In genomic region chr11:75155570-75156422, GRCh38 we compare ENCODE assay signal across 20 cellular contexts. TPM values are rescaled to one million over a fixed set of nuclear protein-coding genes. Genes with fewer than 3 reads are reported as not detected.
DNase-seq lines count a peak whose midpoint lies in the region; ATAC-seq and TF ChIP-seq lines count a peak whose summit lies in the region.
"Had no signal": no experiment of that assay in that cellular context is flagged by ENCODE, and none has a peak within 500 bp of the region (broad histone marks: within the 10 kb centered on the region; RNA-seq: fewer than 3 reads in every experiment).

No MANE protein-coding gene starts in this region.

- no peak overlapping the region for H3K9ac ChIP-seq in H9 (ENCODE audit: extremely low read depth, insufficient read length, low read length)

- no peak overlapping the region for H2BK120ac ChIP-seq in H9 (ENCODE audit: low read depth, low read length, poor library complexity, severe bottlenecking)

- intact Hi-C loops in left colon (cut with DNase I, micrococcal nuclease) (no loop called here), stomach (cut with DNase I; ENCODE audit: low total_unique reads) (no loop called here)

- no peak overlapping the region for H4K5ac ChIP-seq in H9 (ENCODE audit: insufficient read length, low read depth, low read length)

- no peak overlapping the region for H3T11ph ChIP-seq in H9 (ENCODE audit: low read length)

- H2BK5ac ChIP-seq in H9 (ENCODE audit: insufficient read length, low read length) = no peak overlapping the region

- no peak overlapping the region for H3K14ac ChIP-seq in H9 (ENCODE audit: insufficient read depth, low read length)

- 66 to 73% (median 71%) methylated on average over 13 of the region's 13 CpGs for WGBS in stomach, 5 donors
- WGBS in H9 (ENCODE audit: extremely low coverage, insufficient read length, low lambda C conversion rate) = no CpG with 5 or more reads among the region's 13 CpGs

- H3K27ac Mint-ChIP-seq in H9 = no peak overlapping the region; a peak in 1 of 7 replicates
- H3K27ac Mint-ChIP-seq: activated CD4-positive, alpha-beta T cell treated with anti-CD3 and anti-CD28 coated beads for 36 hours; activated naive CD8-positive, alpha-beta T cell treated with anti-CD3 and anti-CD28 coated beads for 36 hours; stimulated activated memory B cell treated with anti-CD40 and anti-IgM and Interleukin-4, amounts not matched to agents 10 μg/mL and 1 μg/mL and 100 μg/mL, for 72 hours; T-helper 1 cell treated with Interleukin-12 subunit alpha and Interleukin-12 subunit beta and Interleukin-4 antibody, amounts not matched to agents 30 μg/mL and 1 μg/mL, for 36 hours had no signal

- no peak overlapping the region for H2AK5ac ChIP-seq in H9 (ENCODE audit: insufficient read length, low read length)

- H3K9me3 Mint-ChIP-seq in H9 = peaks cover 0 to 4% of the 10 kb centered on the region in 2 experiments; a peak in 2 of 5 replicates
- H3K9me3 Mint-ChIP-seq: natural killer cell treated with Interleukin-12 subunit alpha and Interleukin-12 subunit beta and Interleukin-15 and Interleukin-18, amount 100 ng/mL, for 72 hours; T-helper 1 cell treated with Interleukin-12 subunit alpha and Interleukin-12 subunit beta and Interleukin-4 antibody, amounts not matched to agents 30 μg/mL and 1 μg/mL, for 36 hours had no signal

- no peaks in the 10 kb centered on the region; a peak in 1 of 7 replicates for H3K36me3 Mint-ChIP-seq in H9 (ENCODE audit: insufficient read depth in 1 of 3, low read depth in 3 of 3)
- H3K36me3 Mint-ChIP-seq: activated naive CD8-positive, alpha-beta T cell treated with anti-CD3 and anti-CD28 coated beads for 36 hours; natural killer cell treated with Interleukin-12 subunit alpha and Interleukin-12 subunit beta and Interleukin-15 and Interleukin-18, amount 100 ng/mL, for 72 hours; stimulated activated memory B cell treated with anti-CD40 and anti-IgM and Interleukin-4, amounts not matched to agents 10 μg/mL and 1 μg/mL and 100 μg/mL, for 72 hours had no signal

- H3K23ac ChIP-seq in H9 (ENCODE audit: insufficient read length, low read depth, low read length) = no peak overlapping the region

- no peaks in the 10 kb centered on the region for H3K23me2 ChIP-seq in H9 (ENCODE audit: insufficient read length, low read depth, low read length, poor library complexity, severe bottlenecking)

- no peak overlapping the region for H4K8ac ChIP-seq in H9 (replicated peaks; ENCODE audit: insufficient read length, low read depth, low read length)

- peak overlapping the region in 1 of 4 donors; percentile 33 for H3K4me3 ChIP-seq in stomach

- TF ChIP-seq EP300 in stomach (IDR thresholded peaks at IDR 0.05) = no peak

- no peaks in the 10 kb centered on the region for H3K79me2 ChIP-seq in H9 (ENCODE audit: insufficient read depth, low read length)

- no peak overlapping the region; a peak in 1 of 5 replicates for H3K4me3 Mint-ChIP-seq in H9
- H3K4me3 Mint-ChIP-seq: activated CD4-positive, alpha-beta T cell treated with anti-CD3 and anti-CD28 coated beads for 36 hours; activated naive CD8-positive, alpha-beta T cell treated with anti-CD3 and anti-CD28 coated beads for 36 hours; natural killer cell treated with Interleukin-12 subunit alpha and Interleukin-12 subunit beta and Interleukin-15 and Interleukin-18, amount 100 ng/mL, for 72 hours; stimulated activated memory B cell treated with anti-CD40 and anti-IgM and Interleukin-4, amounts not matched to agents 10 μg/mL and 1 μg/mL and 100 μg/mL, for 72 hours; T-helper 1 cell treated with Interleukin-12 subunit alpha and Interleukin-12 subunit beta and Interleukin-4 antibody, amounts not matched to agents 30 μg/mL and 1 μg/mL, for 36 hours had no signal

- peaks cover 13% of the 10 kb centered on the region for H3K27me3 Mint-ChIP-seq in H9 (ENCODE audit: low read depth)
- H3K27me3 Mint-ChIP-seq: activated naive CD8-positive, alpha-beta T cell treated with anti-CD3 and anti-CD28 coated beads for 36 hours had no signal

- H3K56ac ChIP-seq in H9 (ENCODE audit: insufficient read length, low read depth, low read length) = no peak overlapping the region

- no peak overlapping the region for H3K4ac ChIP-seq in H9 (ENCODE audit: low read depth, low read length)

- H2BK12ac ChIP-seq in H9 (ENCODE audit: insufficient read length, low read depth, low read length) = no peak overlapping the region

- no peaks in the 10 kb centered on the region for H4K20me1 ChIP-seq in H9 (ENCODE audit: control insufficient read depth, insufficient read depth, insufficient read length)

- H3K9me3 ChIP-seq in stomach (no peaks in the 10 kb centered on the region), H9 (ENCODE audit: control insufficient read depth, low read depth, low read length) (peaks cover 3% of the 10 kb centered on the region)
- H3K9me3 ChIP-seq: esophagus muscularis mucosa had no signal

- H2BK15ac ChIP-seq in H9 (ENCODE audit: low read depth, low read length) = no peak overlapping the region

- H3K4me2 ChIP-seq in H9 (ENCODE audit: insufficient read depth, insufficient read length, low read length) = no peak overlapping the region

- H3K4me1 Mint-ChIP-seq in H9 = peaks cover 0 to 4% of the 10 kb centered on the region in 2 experiments; a peak in 1 of 4 replicates
- H3K4me1 Mint-ChIP-seq: activated naive CD8-positive, alpha-beta T cell treated with anti-CD3 and anti-CD28 coated beads for 36 hours; stimulated activated memory B cell treated with anti-CD40 and anti-IgM and Interleukin-4, amounts not matched to agents 10 μg/mL and 1 μg/mL and 100 μg/mL, for 72 hours had no signal

- ATAC-seq in left colon (peak; percentile 43), HG03045 (IDR thresholded peaks at IDR 0.05; ENCODE audit: unreplicated experiment) (no peak), GM18858 (IDR thresholded peaks at IDR 0.05; ENCODE audit: unreplicated experiment) (no peak)
- ATAC-seq: activated CD4-positive, alpha-beta T cell treated with anti-CD3 and anti-CD28 coated beads for 36 hours; natural killer cell treated with Interleukin-12 subunit alpha and Interleukin-12 subunit beta and Interleukin-15 and Interleukin-18, amount 100 ng/mL, for 72 hours; stimulated activated memory B cell treated with anti-CD40 and anti-IgM and Interleukin-4, amounts not matched to agents 10 μg/mL and 1 μg/mL and 100 μg/mL, for 72 hours had no signal

- no peaks in the 10 kb centered on the region for H3K79me1 ChIP-seq in H9 (ENCODE audit: insufficient read depth, low read depth, low read length, poor library complexity, severe bottlenecking)

- H3K36me3 ChIP-seq in stomach = no peaks in the 10 kb centered on the region
- H3K36me3 ChIP-seq: esophagus muscularis mucosa had no signal

- no peak for TF ChIP-seq POLR2A in stomach (IDR thresholded peaks at IDR 0.05)

- no peak overlapping the region for H4K91ac ChIP-seq in H9 (ENCODE audit: insufficient read length, low read depth, low read length)

- no peak overlapping the region for H2AFZ ChIP-seq in H9 (ENCODE audit: low read length)

- H3K27ac ChIP-seq in caudate nucleus (ENCODE audit: low read depth, low read length) (peak overlapping the region; percentile 44), stomach (peak overlapping the region in 3 of 5 donors; percentile 12 to 42 (median 35)), H9 (ENCODE audit: insufficient read length, low read depth, low read length) (no peak overlapping the region)

- H3K18ac ChIP-seq in H9 (ENCODE audit: insufficient read length, low read depth, low read length) = no peak overlapping the region

- H3K4me1 ChIP-seq in stomach (peaks cover 31 to 66% (median 41%) of the 10 kb centered on the region in 4 donors), H9 (ENCODE audit: insufficient read depth, low read length) (no peaks in the 10 kb centered on the region)

- DNase-seq in HT-29 (ENCODE audit: low spot score) (peak; percentile 45), caudate nucleus (lab: John Stamatoyannopoulos, UW) (no peak), left colon (peak in 1 of 2 donors; percentile 31), stomach (no peak), H9 (no peak), NK-92 (lab: John Stamatoyannopoulos, UW; ENCODE audit: unreplicated experiment) (no peak)
- DNase-seq: activated CD4-positive, alpha-beta T cell treated with anti-CD3 and anti-CD28 coated beads for 36 hours; activated naive CD8-positive, alpha-beta T cell treated with anti-CD3 and anti-CD28 coated beads for 36 hours; cerebellar nuclear complex; HCEC 1CT; left cardiac atrium; NCI-H2107; NCI-H748 treated with DMSO at 0.1 percent for 48 hours; RPMI8226 had no signal

- TF ChIP-seq CTCF in stomach (IDR thresholded peaks at IDR 0.05) (no peak), H9 (conservative IDR thresholded peaks at IDR 0.05) (no peak)

- no peak overlapping the region for H2BK20ac ChIP-seq in H9 (ENCODE audit: low read depth, low read length, poor library complexity, severe bottlenecking)

- H3K27me3 ChIP-seq in stomach (no peaks in the 10 kb centered on the region), H9 (ENCODE audit: insufficient read depth, low read length) (no peaks in the 10 kb centered on the region)

RNA-seq across cellular contexts. Expression of gene SLCO2B1, which starts 4.9 kb away (rescaled TPM):
- total RNA-seq in HT-29 (2014; rRNA removed; shearing (Covaris generic)) = 0.55 and 1.9 TPM in 2 replicates
- total RNA-seq in left colon (10 to 100 TPM; 65.9 to 71.5 TPM), stomach (10 to 100 TPM in 4 of 5 donors, 1 to 10 TPM in 1; 9.4 to 68.2 (median 29.8) TPM), H9 (2021) (not detected in 2 replicates)
- 1 to 10 TPM; 3.3 to 5.2 (median 5.0) TPM for polyA plus RNA-seq in stomach
- total RNA-seq: activated CD4-positive, alpha-beta T cell treated with anti-CD3 and anti-CD28 coated beads for 36 hours; activated naive CD8-positive, alpha-beta T cell treated with anti-CD3 and anti-CD28 coated beads for 36 hours had no signal

RNA-seq across cellular contexts. Expression of gene OR2AT4, which starts 59.1 kb away (rescaled TPM):
- not detected in 2 replicates for total RNA-seq in HT-29 (2014; rRNA removed; shearing (Covaris generic))
- not detected for total RNA-seq in left colon
- not detected for total RNA-seq in stomach
- not detected for polyA plus RNA-seq in stomach
- not detected in 2 replicates for total RNA-seq in H9 (2021)
- total RNA-seq: activated CD4-positive, alpha-beta T cell treated with anti-CD3 and anti-CD28 coated beads for 36 hours; activated naive CD8-positive, alpha-beta T cell treated with anti-CD3 and anti-CD28 coated beads for 36 hours; left cardiac atrium; natural killer cell treated with Interleukin-12 subunit alpha and Interleukin-12 subunit beta and Interleukin-15 and Interleukin-18, amount 100 ng/mL, for 72 hours had no signal
